ENCODE assay signal across 1 cellular context in genomic region chr11:11956006-11956405, GRCh38.
TF ChIP-seq lines count a peak whose summit lies in the region.

No MANE protein-coding gene starts in this region.

TF ChIP-seq in endothelial cell of umbilical vein, 7 proteins besides CTCF, POLR2A, EP300 and RAD21:
- TF ChIP-seq JUN (IDR thresholded peaks at IDR 0.05; ENCODE audit: borderline replicate concordance, insufficient read depth, insufficient read length, low read depth), result no peak
- no peak for TF ChIP-seq EZH2 (IDR thresholded peaks at IDR 0.05; ENCODE audit: borderline replicate concordance, low read depth, low read length, severe bottlenecking)
- TF ChIP-seq MYC (IDR thresholded peaks at IDR 0.05; ENCODE audit: low read depth, low read length), result no peak
- TF ChIP-seq GATA2 (IDR thresholded peaks at IDR 0.05; ENCODE audit: insufficient read depth, insufficient read length, low read depth, low read length), result no peak
- TF ChIP-seq MAX (IDR thresholded peaks at IDR 0.05; ENCODE audit: insufficient read depth, insufficient read length), result no peak
- TF ChIP-seq POLR2AphosphoS5 (IDR thresholded peaks at IDR 0.05; ENCODE audit: insufficient read depth, low read depth, low read length), result no peak
- no peak for TF ChIP-seq FOS (IDR thresholded peaks at IDR 0.05; ENCODE audit: borderline replicate concordance, insufficient read depth, low read length)
